ENCODE assay signal across 18 cellular contexts in genomic region chr14:58276208-58276607, GRCh38. TPM values are rescaled to one million over a fixed set of nuclear protein-coding genes. Genes with fewer than 3 reads are reported as not detected.
DNase-seq lines count a peak whose midpoint lies in the region; ATAC-seq and TF ChIP-seq lines count a peak whose summit lies in the region.
"Had no signal": no experiment of that assay in that cellular context is flagged by ENCODE, and none has a peak within 500 bp of the region (broad histone marks: within the 10 kb centered on the region; RNA-seq: fewer than 3 reads in every experiment).

No MANE protein-coding gene starts in this region.

- H3K4me3 Mint-ChIP-seq in CD4-positive, alpha-beta memory T cell = peak overlapping the region in 3 of 8 donors; percentile 8 to 71 (median 15)
- no peak overlapping the region for H3K4me3 Mint-ChIP-seq in activated CD8-positive, alpha-beta T cell treated with anti-CD3 and anti-CD28 coated beads for 36 hours
- no peak overlapping the region for H3K4me3 Mint-ChIP-seq in mesothelial cell of epicardium

- no peak for DNase-seq in CD4-positive, alpha-beta memory T cell
- no peak for DNase-seq in activated CD8-positive, alpha-beta T cell treated with anti-CD3 and anti-CD28 coated beads for 36 hours
- DNase-seq in mesothelial cell of epicardium (ENCODE audit: low spot score in 2 of 2, unreplicated experiment in 2 of 2) (no peak), tibial artery (no peak), hepatocyte (ENCODE audit: low spot score) (no peak)
- DNase-seq: H7; mammary epithelial cell; MG63; NCI-H187 treated with DMSO at 0.1 percent for 48 hours; NCI-H510A; right cardiac atrium; stimulated activated CD4-positive, alpha-beta T cell treated with anti-CD3 and anti-CD28 coated beads, Interleukin-2, amount 100 ng/mL, for 24 hours had no signal

- H3K4me1 ChIP-seq in ACC112 (ENCODE audit: control insufficient read depth, insufficient read depth, low read length, unreplicated experiment) = peaks cover 26% of the 10 kb centered on the region
- peaks cover 60% of the 10 kb centered on the region for H3K4me1 ChIP-seq in CD4-positive, alpha-beta memory T cell (ENCODE audit: insufficient read depth, low read length)
- peaks cover 0 to 50% (median 4%) of the 10 kb centered on the region in 4 donors for H3K4me1 ChIP-seq in tibial artery
- peaks cover 5% of the 10 kb centered on the region for H3K4me1 ChIP-seq in hepatocyte (ENCODE audit: insufficient read depth)

- POLR2A ChIA-PET in CD4-positive, alpha-beta memory T cell (lab: Charles Lee; ENCODE audit: partially characterized antibody) = interaction anchor here (1.2 to 6.6 kb wide), 4 partner anchors 11 to 77 kb away, joined by 3 to 46 read pairs (median 7); partner anchors contain the start of genes ARID4A and PSMA3
- POLR2A ChIA-PET in activated CD8-positive, alpha-beta T cell treated with anti-CD3 and anti-CD28 coated beads for 36 hours (lab: Charles Lee) = interaction anchor here (0.9 to 3.1 kb wide), 3 partner anchors 12 to 120 kb away, joined by 3 to 23 read pairs (median 4); no protein-coding TSS in a partner anchor

- peaks cover 84% of the 10 kb centered on the region for H3K79me2 ChIP-seq in ACC112 (ENCODE audit: control insufficient read depth, insufficient read depth, low read length, unreplicated experiment)
- H3K79me2 ChIP-seq in hepatocyte = peaks cover 90% of the 10 kb centered on the region

- CTCF ChIA-PET in CD4-positive, alpha-beta memory T cell (lab: Charles Lee; ENCODE audit: partially characterized antibody) = no interaction called here
- CTCF ChIA-PET in activated CD8-positive, alpha-beta T cell treated with anti-CD3 and anti-CD28 coated beads for 36 hours (lab: Charles Lee) = interaction anchor here (1.2 to 2.0 kb wide), 2 partner anchors 22 to 152 kb away, joined by 3 to 4 read pairs; partner anchors contain the start of gene KIAA0586

- H3K36me3 Mint-ChIP-seq in CD4-positive, alpha-beta memory T cell = peaks cover 29 to 72% of the 10 kb centered on the region in 2 donors
- peaks cover 68% of the 10 kb centered on the region for H3K36me3 Mint-ChIP-seq in activated CD8-positive, alpha-beta T cell treated with anti-CD3 and anti-CD28 coated beads for 36 hours (ENCODE audit: low read depth)
- H3K36me3 Mint-ChIP-seq in mesothelial cell of epicardium = peaks cover 28% of the 10 kb centered on the region

- TF ChIP-seq CTCF in activated CD8-positive, alpha-beta T cell treated with anti-CD3 and anti-CD28 coated beads for 36 hours (IDR thresholded peaks at IDR 0.05) = no peak
- TF ChIP-seq CTCF in mesothelial cell of epicardium (IDR thresholded peaks at IDR 0.05; ENCODE audit: unreplicated experiment) = no peak
- no peak for TF ChIP-seq CTCF in tibial artery (IDR thresholded peaks at IDR 0.05)
- TF ChIP-seq CTCF in hepatocyte (IDR thresholded peaks at IDR 0.05; ENCODE audit: poor library complexity) = no peak

- intact Hi-C loops in CD4-positive, alpha-beta memory T cell (cut with micrococcal nuclease) = no loop called here
- intact Hi-C loops in activated CD8-positive, alpha-beta T cell treated with anti-CD3 and anti-CD28 coated beads for 36 hours (cut with micrococcal nuclease) = no loop called here
- intact Hi-C loops in tibial artery (cut with DNase I; ENCODE audit: low total_unique reads) = no loop called here

- WGBS in hepatocyte (ENCODE audit: low lambda C conversion rate, missing lambda C conversion rate) = 96% methylated on average over 1 of the region's 1 CpG

- peak; percentile 55 for ATAC-seq in activated CD8-positive, alpha-beta T cell treated with anti-CD3 and anti-CD28 coated beads for 36 hours
- ATAC-seq in GM18870 (IDR thresholded peaks at IDR 0.05; ENCODE audit: unreplicated experiment) = no peak
- ATAC-seq: gastroesophageal sphincter, right cardiac atrium had no signal

- H3K4me2 ChIP-seq in hepatocyte = no peak overlapping the region

- H3K27ac Mint-ChIP-seq in CD4-positive, alpha-beta memory T cell = peak overlapping the region in 5 of 7 donors; percentile 31 to 88 (median 65)
- peak overlapping the region; percentile 95 for H3K27ac Mint-ChIP-seq in activated CD8-positive, alpha-beta T cell treated with anti-CD3 and anti-CD28 coated beads for 36 hours
- H3K27ac Mint-ChIP-seq in mesothelial cell of epicardium = peak overlapping the region; percentile 54

- H4K20me1 ChIP-seq in hepatocyte (ENCODE audit: insufficient read depth, poor library complexity, severe bottlenecking) = peaks cover 31% of the 10 kb centered on the region

- H3K27me3 ChIP-seq in ACC112 (ENCODE audit: insufficient read depth, low read length) (no peaks in the 10 kb centered on the region), tibial artery (no peaks in the 10 kb centered on the region), hepatocyte (no peaks in the 10 kb centered on the region)
- no peaks in the 10 kb centered on the region for H3K27me3 ChIP-seq in CD4-positive, alpha-beta memory T cell (ENCODE audit: insufficient read depth, low read length)
- H3K27me3 ChIP-seq: gastroesophageal sphincter, MG63, neutrophil had no signal

- no peaks in the 10 kb centered on the region for H3K9me2 ChIP-seq in hepatocyte (replicated peaks; ENCODE audit: insufficient read depth)

- H3K9me3 Mint-ChIP-seq in CD4-positive, alpha-beta memory T cell = no peaks in the 10 kb centered on the region
- no peaks in the 10 kb centered on the region for H3K9me3 Mint-ChIP-seq in activated CD8-positive, alpha-beta T cell treated with anti-CD3 and anti-CD28 coated beads for 36 hours
- H3K9me3 Mint-ChIP-seq in mesothelial cell of epicardium = no peaks in the 10 kb centered on the region

- H2AFZ ChIP-seq in ACC112 (ENCODE audit: low read length, unreplicated experiment) = no peak overlapping the region
- no peak overlapping the region for H2AFZ ChIP-seq in hepatocyte

- H3K36me3 ChIP-seq in ACC112 (ENCODE audit: insufficient read depth, low read length) = peaks cover 35% of the 10 kb centered on the region
- H3K36me3 ChIP-seq in CD4-positive, alpha-beta memory T cell (ENCODE audit: insufficient read depth, low read length) = peaks cover 43% of the 10 kb centered on the region
- peaks cover 26 to 56% (median 37%) of the 10 kb centered on the region in 3 donors for H3K36me3 ChIP-seq in tibial artery
- no peaks in the 10 kb centered on the region for H3K36me3 ChIP-seq in hepatocyte (replicated peaks; ENCODE audit: insufficient read depth, low read depth)

- peaks cover 38 to 56% (median 49%) of the 10 kb centered on the region in 4 donors for H3K4me1 Mint-ChIP-seq in CD4-positive, alpha-beta memory T cell
- peaks cover 49% of the 10 kb centered on the region for H3K4me1 Mint-ChIP-seq in activated CD8-positive, alpha-beta T cell treated with anti-CD3 and anti-CD28 coated beads for 36 hours (ENCODE audit: low read depth)
- H3K4me1 Mint-ChIP-seq in mesothelial cell of epicardium = peaks cover 19% of the 10 kb centered on the region

- H3K27me3 Mint-ChIP-seq in CD4-positive, alpha-beta memory T cell = no peaks in the 10 kb centered on the region
- H3K27me3 Mint-ChIP-seq in activated CD8-positive, alpha-beta T cell treated with anti-CD3 and anti-CD28 coated beads for 36 hours = no peaks in the 10 kb centered on the region
- H3K27me3 Mint-ChIP-seq in mesothelial cell of epicardium (ENCODE audit: low read depth) = no peaks in the 10 kb centered on the region

- H3K4me3 ChIP-seq in ACC112 (ENCODE audit: low read depth, low read length) (no peak overlapping the region), tibial artery (no peak overlapping the region), hepatocyte (no peak overlapping the region)
- H3K4me3 ChIP-seq in CD4-positive, alpha-beta memory T cell (ENCODE audit: low read length in 2 of 2) = no peak overlapping the region
- H3K4me3 ChIP-seq: gastroesophageal sphincter, MG63, thoracic aorta had no signal

- H3K9me3 ChIP-seq in CD4-positive, alpha-beta memory T cell (ENCODE audit: control insufficient read depth in 1 of 2, low read length in 2 of 2) = no peaks in the 10 kb centered on the region
- H3K9me3 ChIP-seq in tibial artery (no peaks in the 10 kb centered on the region), hepatocyte (ENCODE audit: low read depth) (no peaks in the 10 kb centered on the region)
- H3K9me3 ChIP-seq: gastroesophageal sphincter, MG63, neutrophil, thoracic aorta had no signal

- H3K27ac ChIP-seq in ACC112 (ENCODE audit: low read depth, low read length) (peak overlapping the region; percentile 47; the same call in 1 of the 2 replicates), tibial artery (no peak overlapping the region), hepatocyte (no peak overlapping the region)
- H3K27ac ChIP-seq in CD4-positive, alpha-beta memory T cell (ENCODE audit: low read depth, low read length) = no peak overlapping the region
- H3K27ac ChIP-seq: C4-2B, gastroesophageal sphincter, neutrophil, thoracic aorta had no signal

RNA-seq across cellular contexts. Expression of gene ARID4A, which starts 22.1 kb away (rescaled TPM):
- total RNA-seq in CD4-positive, alpha-beta memory T cell = 10 to 100 TPM; 80.0 to 84.1 TPM
- 10 to 100 TPM; 12.8 to 37.5 TPM for polyA plus RNA-seq in CD4-positive, alpha-beta memory T cell
- 10 to 100 TPM; 22.1 to 22.4 TPM for total RNA-seq in activated CD8-positive, alpha-beta T cell treated with anti-CD3 and anti-CD28 coated beads for 36 hours
- 28.1 to 35.5 TPM (median 32.9 TPM) in 3 replicates for total RNA-seq in mesothelial cell of epicardium
- total RNA-seq in hepatocyte = 15.0 and 15.9 TPM in 2 replicates
- polyA plus RNA-seq in hepatocyte = 17.2 and 24.8 TPM in 2 replicates

RNA-seq across cellular contexts. Expression of gene PSMA3, which starts 31.6 kb away (rescaled TPM):
- 100 to 1,000 TPM; 133 to 138 TPM for total RNA-seq in CD4-positive, alpha-beta memory T cell
- polyA plus RNA-seq in CD4-positive, alpha-beta memory T cell = 100 to 1,000 TPM; 167 to 180 TPM
- 100 to 1,000 TPM; 378 to 401 TPM for total RNA-seq in activated CD8-positive, alpha-beta T cell treated with anti-CD3 and anti-CD28 coated beads for 36 hours
- 133 to 142 TPM (median 133 TPM) in 3 replicates for total RNA-seq in mesothelial cell of epicardium
- total RNA-seq in hepatocyte = 96.2 and 152 TPM in 2 replicates
- polyA plus RNA-seq in hepatocyte = 174 and 186 TPM in 2 replicates
